8 cellular contexts compared by ENCODE assay signal in the genomic region with DNA sequence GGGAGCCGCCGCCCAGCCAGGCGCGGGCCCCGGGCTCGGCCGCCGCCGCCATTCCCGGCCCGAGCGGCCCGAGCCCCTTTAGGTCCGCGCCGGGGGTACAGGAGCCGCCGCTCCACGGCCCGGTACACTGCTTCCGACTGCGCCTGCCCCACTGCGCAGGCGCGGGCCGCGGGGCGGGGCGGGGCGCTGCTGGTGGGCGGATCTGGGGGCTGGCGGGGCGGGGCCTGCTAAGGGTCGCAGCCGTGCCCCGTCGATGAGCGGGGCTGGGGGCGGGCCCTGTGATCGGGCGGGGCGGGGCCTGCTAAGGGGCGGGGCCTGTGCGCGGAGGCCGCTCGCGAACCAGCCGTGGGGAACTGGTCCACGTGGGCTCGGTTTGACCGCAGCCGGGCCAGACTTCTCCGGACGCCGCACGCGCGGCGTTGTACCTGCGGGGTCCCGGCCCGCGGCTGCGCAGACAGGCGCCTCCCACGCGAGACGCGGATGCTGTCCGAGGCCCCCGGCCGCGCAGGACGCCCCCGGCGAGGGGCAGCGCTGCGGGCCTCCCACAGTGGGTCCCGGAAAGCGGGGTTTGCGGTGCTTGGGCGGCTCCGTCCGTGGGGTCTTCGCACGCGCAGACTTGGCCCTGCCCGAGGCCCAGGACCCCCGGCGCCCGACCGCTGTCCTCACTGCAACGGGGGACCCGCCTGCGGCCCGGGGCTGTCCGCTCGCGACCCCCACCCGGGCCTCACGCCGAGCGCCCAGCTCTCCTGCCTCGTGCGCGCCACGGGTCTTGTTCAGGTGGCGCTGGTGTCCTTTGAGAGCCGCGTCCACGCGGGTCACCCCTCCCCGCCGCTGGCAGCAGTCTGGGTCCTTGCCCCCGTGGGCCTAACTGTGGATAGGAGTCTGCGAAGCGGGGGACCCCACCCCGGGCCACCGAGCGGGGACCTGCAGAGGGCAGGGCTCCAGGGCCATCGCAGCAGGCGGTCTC. TPM values are rescaled to one million over a fixed set of nuclear protein-coding genes. Genes with fewer than 3 reads are reported as not detected.
DNase-seq lines count a peak whose midpoint lies in the region; ATAC-seq and TF ChIP-seq lines count a peak whose summit lies in the region.

A gene with protein sequence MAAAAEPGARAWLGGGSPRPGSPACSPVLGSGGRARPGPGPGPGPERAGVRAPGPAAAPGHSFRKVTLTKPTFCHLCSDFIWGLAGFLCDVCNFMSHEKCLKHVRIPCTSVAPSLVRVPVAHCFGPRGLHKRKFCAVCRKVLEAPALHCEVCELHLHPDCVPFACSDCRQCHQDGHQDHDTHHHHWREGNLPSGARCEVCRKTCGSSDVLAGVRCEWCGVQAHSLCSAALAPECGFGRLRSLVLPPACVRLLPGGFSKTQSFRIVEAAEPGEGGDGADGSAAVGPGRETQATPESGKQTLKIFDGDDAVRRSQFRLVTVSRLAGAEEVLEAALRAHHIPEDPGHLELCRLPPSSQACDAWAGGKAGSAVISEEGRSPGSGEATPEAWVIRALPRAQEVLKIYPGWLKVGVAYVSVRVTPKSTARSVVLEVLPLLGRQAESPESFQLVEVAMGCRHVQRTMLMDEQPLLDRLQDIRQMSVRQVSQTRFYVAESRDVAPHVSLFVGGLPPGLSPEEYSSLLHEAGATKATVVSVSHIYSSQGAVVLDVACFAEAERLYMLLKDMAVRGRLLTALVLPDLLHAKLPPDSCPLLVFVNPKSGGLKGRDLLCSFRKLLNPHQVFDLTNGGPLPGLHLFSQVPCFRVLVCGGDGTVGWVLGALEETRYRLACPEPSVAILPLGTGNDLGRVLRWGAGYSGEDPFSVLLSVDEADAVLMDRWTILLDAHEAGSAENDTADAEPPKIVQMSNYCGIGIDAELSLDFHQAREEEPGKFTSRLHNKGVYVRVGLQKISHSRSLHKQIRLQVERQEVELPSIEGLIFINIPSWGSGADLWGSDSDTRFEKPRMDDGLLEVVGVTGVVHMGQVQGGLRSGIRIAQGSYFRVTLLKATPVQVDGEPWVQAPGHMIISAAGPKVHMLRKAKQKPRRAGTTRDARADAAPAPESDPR (minus strand): TSS at position 139 of the 967 bp plus-strand sequence. CDS start 87 bp downstream, at position 52.

- 60% methylated on average over 1 of the region's 123 CpGs for WGBS in right lobe of liver (ENCODE audit: insufficient coverage, low coverage, low lambda C conversion rate, missing lambda C conversion rate)

- no peak within 1 kb of the TSS for H3K27ac ChIP-seq in right lobe of liver

- H3K9me3 ChIP-seq in right lobe of liver, result no peaks in the 10 kb centered on the region

- H3K27me3 ChIP-seq in right lobe of liver, result no peaks in the 10 kb centered on the region

- intact Hi-C loops in right lobe of liver (cut with DNase I), result loop anchor here in 1 of 2 donors (5.0 kb wide), 1 partner anchor 41 kb away; the partner anchor contains the start of genes GAK and TMEM175

- DNase-seq in NCI-H2196 treated with DMSO at 0.1 percent for 48 hours (lab: John Stamatoyannopoulos, UW; ENCODE audit: unreplicated experiment), result peak; percentile 23
- peak; percentile 84 for DNase-seq in activated CD4-positive, alpha-beta T cell treated with anti-CD3 and anti-CD28 coated beads, Interleukin-2, amount 50 U/mL, for 24 hours (ENCODE audit: low read depth in 1 of 2, low spot score in 1 of 2)
- peak; percentile 40 to 89 for DNase-seq in dermis microvascular lymphatic vessel endothelial cell (ENCODE audit: low read depth in 2 of 2)
- peak; percentile 93 for DNase-seq in right lobe of liver
- DNase-seq in stimulated activated CD4-positive, alpha-beta T cell treated with anti-CD3 and anti-CD28 coated beads, Interleukin-2, amount 100 ng/mL, for 48 hours, result peak; percentile 80 to 90
- DNase-seq in NCI-H524 treated with DMSO at 0.1 percent for 48 hours (lab: John Stamatoyannopoulos, UW), result no peak

- peaks cover 0 to 21% (median 5%) of the 10 kb centered on the region in 4 donors for H3K4me1 ChIP-seq in right lobe of liver

- TF ChIP-seq POLR2A in right lobe of liver (IDR thresholded peaks at IDR 0.05), result peak; percentile 16

- H3K4me3 ChIP-seq in right lobe of liver, result peak within 1 kb of the TSS; percentile 61 to 73 (median 68)

- ATAC-seq in GM18498 (IDR thresholded peaks at IDR 0.05; ENCODE audit: unreplicated experiment) (peak; percentile 78), HG02840 (IDR thresholded peaks at IDR 0.05; ENCODE audit: low FRiP score, unreplicated experiment) (peak; percentile 43), right lobe of liver (peak; percentile 97 to 99 (median 98))

- TF ChIP-seq CTCF in right lobe of liver (IDR thresholded peaks at IDR 0.05), result no peak

- no peaks in the 10 kb centered on the region for H3K36me3 ChIP-seq in right lobe of liver

RNA-seq across cellular contexts. Expression of the gene that starts here (rescaled TPM):
- 13.2 and 20.9 TPM in 2 replicates for total RNA-seq in dermis microvascular lymphatic vessel endothelial cell
- total RNA-seq in right lobe of liver, result 10 to 100 TPM in 1 of 6 experiments, 1 to 10 TPM in 5; 4.6 to 10.5 (median 5.7) TPM

Comparison
In these comparisons a context has a peak if more than half of its experiments do, and no peak if none do; other contexts are left out.
1. ATAC-seq: peak in every context shown above with its lines; median percentile 98 in right lobe of liver; 78 in GM18498; 43 in HG02840.